ENCODE assay signal across 7 cellular contexts in genomic region chr1:154076413-154076812, GRCh38.
"Had no signal": no experiment of that assay in that cellular context is flagged by ENCODE, and none has a peak within 500 bp of the region (broad histone marks: within the 10 kb centered on the region; RNA-seq: fewer than 3 reads in every experiment).

No MANE protein-coding gene starts in this region.

- FAIRE-seq: HTR-8/SVneo had no signal

- H3K27ac ChIP-seq: HL-60, KMS-11 had no signal

- H3K4me2 ChIP-seq: KMS-11 had no signal

- DNase-seq: IMR-90, Karpas-422, KBM-7, KG1 had no signal

- H3K9ac ChIP-seq: KMS-11 had no signal
